Comparison of ENCODE assay signal across 15 cellular contexts in the genomic region with DNA sequence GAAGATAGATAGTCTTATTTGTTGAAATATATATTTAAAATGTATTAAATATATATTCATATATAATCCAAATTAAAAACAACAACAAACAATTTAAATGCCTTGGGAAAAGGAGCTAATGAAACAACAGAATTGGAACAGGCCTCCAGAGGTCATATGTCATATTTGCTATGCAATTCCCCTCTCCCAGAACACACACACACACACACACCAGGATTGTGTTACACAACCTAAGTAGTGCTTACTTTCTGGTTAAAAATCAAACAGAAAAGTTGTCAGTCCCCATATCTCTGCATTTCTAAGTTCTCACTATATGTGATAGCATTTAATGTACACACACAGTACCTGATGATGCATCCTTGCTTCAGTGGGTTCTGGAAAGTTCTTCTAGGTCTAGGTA.
DNase-seq lines count a peak whose midpoint lies in the region; ATAC-seq and TF ChIP-seq lines count a peak whose summit lies in the region.
"Had no signal": no experiment of that assay in that cellular context is flagged by ENCODE, and none has a peak within 500 bp of the region (broad histone marks: within the 10 kb centered on the region; RNA-seq: fewer than 3 reads in every experiment).

No MANE protein-coding gene starts in this region.

- H3K4me1 Mint-ChIP-seq in Caco-2 (ENCODE audit: low read depth, unreplicated experiment) = peaks cover 27% of the 10 kb centered on the region
- peaks cover 17% of the 10 kb centered on the region for H3K4me1 Mint-ChIP-seq in WTC11

- H3K4me1 ChIP-seq in Caco-2 = peaks cover 27% of the 10 kb centered on the region
- peaks cover 0 to 5% (median 0%) of the 10 kb centered on the region in 4 donors for H3K4me1 ChIP-seq in right lobe of liver

- no peaks in the 10 kb centered on the region for H3K36me3 Mint-ChIP-seq in Caco-2 (ENCODE audit: insufficient read depth, unreplicated experiment)
- no peaks in the 10 kb centered on the region for H3K36me3 Mint-ChIP-seq in WTC11
- H3K36me3 Mint-ChIP-seq: CD8-positive, alpha-beta T cell had no signal

- no peak for TF ChIP-seq POLR2A in right lobe of liver (IDR thresholded peaks at IDR 0.05)

- TF ChIP-seq CTCF in Caco-2 (IDR thresholded peaks at IDR 0.05; ENCODE audit: insufficient read depth in 1 of 2, low read depth in 1 of 2, low read length in 1 of 2, severe bottlenecking in 1 of 2, unreplicated experiment in 1 of 2) = no peak
- TF ChIP-seq CTCF in fibroblast of pulmonary artery (IDR thresholded peaks at IDR 0.05; ENCODE audit: low read length, missing control alignments) = no peak
- TF ChIP-seq CTCF in right lobe of liver (IDR thresholded peaks at IDR 0.05) = no peak
- no peak for TF ChIP-seq CTCF in WTC11 (IDR thresholded peaks at IDR 0.05)

- H3K4me3 ChIP-seq in Caco-2 (ENCODE audit: low read depth, low read length) (no peak overlapping the region), fibroblast of pulmonary artery (replicated peaks; ENCODE audit: low read depth, low read length) (no peak overlapping the region), right lobe of liver (no peak overlapping the region)
- H3K4me3 ChIP-seq: GM12878, GM23338, K562 had no signal

- H3K4me3 Mint-ChIP-seq in Caco-2 (ENCODE audit: unreplicated experiment) = no peak overlapping the region
- no peak overlapping the region for H3K4me3 Mint-ChIP-seq in WTC11
- H3K4me3 Mint-ChIP-seq: CD8-positive, alpha-beta T cell; GM23338 had no signal

- H3K9me3 Mint-ChIP-seq in Caco-2 (ENCODE audit: unreplicated experiment) (no peaks in the 10 kb centered on the region), WTC11 (no peaks in the 10 kb centered on the region)
- H3K9me3 Mint-ChIP-seq: CD8-positive, alpha-beta T cell; GM23338 had no signal

- POLR2A ChIA-PET in Caco-2 (lab: Charles Lee) (no interaction called here), WTC11 (lab: Charles Lee) (no interaction called here)

- DNase-seq in Caco-2 (peak; percentile 26 to 33), HuH-7.5 (ENCODE audit: low spot score) (peak; percentile 7), fibroblast of pulmonary artery (ENCODE audit: low read depth) (peak; percentile 14), right lobe of liver (peak in 1 of 3 donors; percentile 42), WTC11 (ENCODE audit: low spot score) (no peak), germinal center (ENCODE audit: low spot score) (no peak)
- DNase-seq: BE2C; CD8-positive, alpha-beta T cell; COR-L47; H7 had no signal

- H3K27me3 Mint-ChIP-seq in Caco-2 (ENCODE audit: insufficient read depth, unreplicated experiment) = no peaks in the 10 kb centered on the region
- no peaks in the 10 kb centered on the region for H3K27me3 Mint-ChIP-seq in WTC11 (ENCODE audit: low read depth)

- H3K9me3 ChIP-seq in Caco-2 (no peaks in the 10 kb centered on the region), right lobe of liver (no peaks in the 10 kb centered on the region)
- H3K9me3 ChIP-seq: BE2C had no signal

- no peak overlapping the region for H3K27ac Mint-ChIP-seq in Caco-2 (ENCODE audit: unreplicated experiment)
- no peak overlapping the region for H3K27ac Mint-ChIP-seq in WTC11
- H3K27ac Mint-ChIP-seq: CD8-positive, alpha-beta T cell; GM23338 had no signal

- ATAC-seq in right lobe of liver = peak; percentile 75 to 93 (median 82)
- no peak for ATAC-seq in WTC11
- ATAC-seq in HG03442 (IDR thresholded peaks at IDR 0.05; ENCODE audit: unreplicated experiment) = no peak
- ATAC-seq: CD8-positive, alpha-beta T cell; GM12878; GM23338; K562 had no signal

- no peaks in the 10 kb centered on the region for H3K27me3 ChIP-seq in Caco-2 (replicated peaks; ENCODE audit: control insufficient read depth, insufficient read depth, low read length)
- no peaks in the 10 kb centered on the region for H3K27me3 ChIP-seq in right lobe of liver
- H3K27me3 ChIP-seq: BE2C had no signal

- intact Hi-C loops in Caco-2 (cut with micrococcal nuclease; ENCODE audit: unreplicated experiment) = no loop called here
- intact Hi-C loops in right lobe of liver (cut with DNase I) = no loop called here

- no peak overlapping the region for H3K27ac ChIP-seq in right lobe of liver
- H3K27ac ChIP-seq: C4-2B had no signal

- H3K36me3 ChIP-seq in Caco-2 (ENCODE audit: control insufficient read depth, insufficient read depth, low read length) = no peaks in the 10 kb centered on the region
- H3K36me3 ChIP-seq in right lobe of liver = no peaks in the 10 kb centered on the region
- H3K36me3 ChIP-seq: BE2C had no signal

- CTCF ChIA-PET in Caco-2 (lab: Charles Lee) = interaction anchor here (0.7 kb wide), 1 partner anchor 8 kb away, joined by 3 read pairs; no protein-coding TSS in a partner anchor
- CTCF ChIA-PET in WTC11 (lab: Charles Lee) = no interaction called here

- BruUV-seq in Caco-2 (replicated peaks; lab: Mats Ljungman, UMichigan) = no TSS peak

TF ChIP-seq in WTC11, 78 proteins besides CTCF, POLR2A, EP300 and RAD21 (continues in another document):
- TF ChIP-seq SP1 (CRISPR knock-in tag; conservative IDR thresholded peaks at IDR 0.05) = no peak
- TF ChIP-seq NR2C2 (CRISPR knock-in tag; IDR thresholded peaks at IDR 0.05) = no peak
- no peak for TF ChIP-seq JUN (CRISPR knock-in tag; IDR thresholded peaks at IDR 0.05)
- no peak for TF ChIP-seq SOX15 (CRISPR knock-in tag; IDR thresholded peaks at IDR 0.05)
- TF ChIP-seq, protein P1, sequence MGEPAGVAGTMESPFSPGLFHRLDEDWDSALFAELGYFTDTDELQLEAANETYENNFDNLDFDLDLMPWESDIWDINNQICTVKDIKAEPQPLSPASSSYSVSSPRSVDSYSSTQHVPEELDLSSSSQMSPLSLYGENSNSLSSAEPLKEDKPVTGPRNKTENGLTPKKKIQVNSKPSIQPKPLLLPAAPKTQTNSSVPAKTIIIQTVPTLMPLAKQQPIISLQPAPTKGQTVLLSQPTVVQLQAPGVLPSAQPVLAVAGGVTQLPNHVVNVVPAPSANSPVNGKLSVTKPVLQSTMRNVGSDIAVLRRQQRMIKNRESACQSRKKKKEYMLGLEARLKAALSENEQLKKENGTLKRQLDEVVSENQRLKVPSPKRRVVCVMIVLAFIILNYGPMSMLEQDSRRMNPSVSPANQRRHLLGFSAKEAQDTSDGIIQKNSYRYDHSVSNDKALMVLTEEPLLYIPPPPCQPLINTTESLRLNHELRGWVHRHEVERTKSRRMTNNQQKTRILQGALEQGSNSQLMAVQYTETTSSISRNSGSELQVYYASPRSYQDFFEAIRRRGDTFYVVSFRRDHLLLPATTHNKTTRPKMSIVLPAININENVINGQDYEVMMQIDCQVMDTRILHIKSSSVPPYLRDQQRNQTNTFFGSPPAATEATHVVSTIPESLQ (CRISPR knock-in tag; IDR thresholded peaks at IDR 0.05) = no peak
- TF ChIP-seq MYBL2 (CRISPR knock-in tag; IDR thresholded peaks at IDR 0.05) = no peak
- TF ChIP-seq ZNF219 (CRISPR knock-in tag; IDR thresholded peaks at IDR 0.05; ENCODE audit: borderline replicate concordance) = no peak
- TF ChIP-seq, protein P2, sequence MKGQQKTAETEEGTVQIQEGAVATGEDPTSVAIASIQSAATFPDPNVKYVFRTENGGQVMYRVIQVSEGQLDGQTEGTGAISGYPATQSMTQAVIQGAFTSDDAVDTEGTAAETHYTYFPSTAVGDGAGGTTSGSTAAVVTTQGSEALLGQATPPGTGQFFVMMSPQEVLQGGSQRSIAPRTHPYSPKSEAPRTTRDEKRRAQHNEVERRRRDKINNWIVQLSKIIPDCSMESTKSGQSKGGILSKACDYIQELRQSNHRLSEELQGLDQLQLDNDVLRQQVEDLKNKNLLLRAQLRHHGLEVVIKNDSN (CRISPR knock-in tag; IDR thresholded peaks at IDR 0.05) = no peak
- no peak for TF ChIP-seq ZNF263 (CRISPR knock-in tag; IDR thresholded peaks at IDR 0.05; ENCODE audit: low read depth)
- TF ChIP-seq, protein P3, sequence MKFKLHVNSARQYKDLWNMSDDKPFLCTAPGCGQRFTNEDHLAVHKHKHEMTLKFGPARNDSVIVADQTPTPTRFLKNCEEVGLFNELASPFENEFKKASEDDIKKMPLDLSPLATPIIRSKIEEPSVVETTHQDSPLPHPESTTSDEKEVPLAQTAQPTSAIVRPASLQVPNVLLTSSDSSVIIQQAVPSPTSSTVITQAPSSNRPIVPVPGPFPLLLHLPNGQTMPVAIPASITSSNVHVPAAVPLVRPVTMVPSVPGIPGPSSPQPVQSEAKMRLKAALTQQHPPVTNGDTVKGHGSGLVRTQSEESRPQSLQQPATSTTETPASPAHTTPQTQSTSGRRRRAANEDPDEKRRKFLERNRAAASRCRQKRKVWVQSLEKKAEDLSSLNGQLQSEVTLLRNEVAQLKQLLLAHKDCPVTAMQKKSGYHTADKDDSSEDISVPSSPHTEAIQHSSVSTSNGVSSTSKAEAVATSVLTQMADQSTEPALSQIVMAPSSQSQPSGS (CRISPR knock-in tag; IDR thresholded peaks at IDR 0.05; ENCODE audit: borderline replicate concordance, low read depth) = no peak
- no peak for TF ChIP-seq NR3C1 (CRISPR knock-in tag; conservative IDR thresholded peaks at IDR 0.05; ENCODE audit: low read depth)
- no peak for TF ChIP-seq KAT7 (CRISPR knock-in tag; IDR thresholded peaks at IDR 0.05; ENCODE audit: borderline replicate concordance)
- TF ChIP-seq FOXJ3 (CRISPR knock-in tag; IDR thresholded peaks at IDR 0.05; ENCODE audit: borderline replicate concordance) = no peak
- no peak for TF ChIP-seq ZNF671 (CRISPR knock-in tag; IDR thresholded peaks at IDR 0.05)

Comparison
In these comparisons a context has a peak if more than half of its experiments do, and no peak if none do; other contexts are left out.
1. DNase-seq: peak in Caco-2 (2 of 2), HuH-7.5 (single experiment) and fibroblast of pulmonary artery (single experiment); none in WTC11 (single experiment) and germinal center (single experiment).
2. ATAC-seq: peak in right lobe of liver (4 of 4); none in WTC11 (single experiment) and HG03442 (single experiment).